In the genomic region with DNA sequence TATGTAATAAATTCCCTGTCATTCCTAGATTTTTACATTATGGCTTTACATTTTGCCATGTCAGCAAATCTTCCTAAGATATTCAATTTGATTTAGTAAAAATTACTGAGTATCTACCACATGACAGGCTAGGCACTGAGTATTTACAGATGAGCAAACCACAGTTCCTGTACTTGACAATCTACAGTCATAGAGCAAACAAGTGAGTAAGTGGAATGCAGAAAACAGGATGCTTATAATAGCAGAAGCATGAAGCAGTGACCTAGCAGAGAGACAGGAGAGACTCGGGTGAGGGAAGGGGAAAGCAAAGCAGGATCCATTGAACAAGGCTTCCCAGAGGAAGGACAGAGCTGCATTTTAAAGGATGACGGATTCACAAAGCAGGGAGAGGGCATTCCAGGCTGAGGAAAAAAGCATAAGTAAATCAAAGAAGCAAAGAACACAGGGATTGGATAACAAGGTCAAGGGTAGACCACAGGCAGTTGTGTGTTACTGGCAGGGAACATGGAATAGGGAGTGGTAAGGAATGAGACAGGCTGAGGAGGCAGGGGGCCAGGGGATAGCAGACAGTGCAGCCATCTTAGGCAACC, we compare ENCODE assay signal across 14 cellular contexts.
DNase-seq lines count a peak whose midpoint lies in the region; ATAC-seq, FAIRE-seq and TF ChIP-seq lines count a peak whose summit lies in the region.
"Had no signal": no experiment of that assay in that cellular context is flagged by ENCODE, and none has a peak within 500 bp of the region (broad histone marks: within the 10 kb centered on the region; RNA-seq: fewer than 3 reads in every experiment).

No MANE protein-coding gene starts in this region.

- H3K27ac ChIP-seq in ACC112 (ENCODE audit: low read depth, low read length) (peak overlapping the region; percentile 56), HepG2 (ENCODE audit: extremely low read length, insufficient read depth, low read length) (no peak overlapping the region)
- H3K27ac ChIP-seq: colonic mucosa had no signal

- no peaks in the 10 kb centered on the region for H4K20me1 ChIP-seq in HepG2 (ENCODE audit: insufficient read depth, low read length)

- H3K36me3 ChIP-seq in ACC112 (ENCODE audit: insufficient read depth, low read length) (no peaks in the 10 kb centered on the region), HepG2 (replicated peaks in 1 of 2; ENCODE audit: control insufficient read depth in 1 of 2, insufficient read depth in 2 of 2, low read length in 2 of 2) (no peaks in the 10 kb centered on the region)
- H3K36me3 ChIP-seq: colonic mucosa had no signal

- H2AFZ ChIP-seq in ACC112 (ENCODE audit: low read length, unreplicated experiment) (peak overlapping the region; percentile 90), HepG2 (ENCODE audit: low read length) (no peak overlapping the region)

- BruUV-seq in HepG2 (replicated peaks; lab: Mats Ljungman, UMichigan): no TSS peak

- CTCF ChIA-PET in HepG2 (lab: Yijun Ruan, JAX; ENCODE audit: low intra/inter-chr PET ratio, low total read pairs): no interaction called here

- TF ChIP-seq POLR2A in HepG2 (IDR thresholded peaks at IDR 0.05; ENCODE audit: insufficient read depth in 1 of 2, low read depth in 2 of 2, low read length in 2 of 2): no peak

- TF ChIP-seq RAD21 in HepG2 (CRISPR knock-in tag; IDR thresholded peaks at IDR 0.05): no peak

- H3K27me3 ChIP-seq in ACC112 (ENCODE audit: insufficient read depth, low read length) (peaks cover 13% of the 10 kb centered on the region), HepG2 (ENCODE audit: control insufficient read depth in 1 of 2, insufficient read depth in 2 of 2, low read length in 2 of 2) (no peaks in the 10 kb centered on the region)
- H3K27me3 ChIP-seq: colonic mucosa had no signal

- H3K79me2 ChIP-seq in ACC112 (ENCODE audit: control insufficient read depth, insufficient read depth, low read length, unreplicated experiment) (no peaks in the 10 kb centered on the region), HepG2 (ENCODE audit: insufficient read depth, low read length) (no peaks in the 10 kb centered on the region)

- DNase-seq in M059J (ENCODE audit: low read depth): peak; percentile 41
- DNase-seq in choroid plexus epithelial cell (ENCODE audit: low read depth): peak; percentile 94
- peak; percentile 64 for DNase-seq in HepG2 (ENCODE audit: low spot score)
- no peak for DNase-seq in C1 segment of cervical spinal cord (lab: John Stamatoyannopoulos, UW)
- no peak for DNase-seq in activated effector memory CD4-positive, alpha-beta T cell treated with Interleukin-2 at 50 U/mL for 16 hours
- DNase-seq: activated B cell treated with CpG ODN at 0.5 μM for 24 hours, activated gamma-delta T cell, colonic mucosa, GF-D8, NCI-H2081 treated with DMSO at 0.1 percent for 48 hours had no signal

- POLR2A ChIA-PET in HepG2 (lab: Yijun Ruan, JAX): no interaction called here

- TF ChIP-seq EP300 in HepG2 (IDR thresholded peaks at IDR 0.05; ENCODE audit: low read depth in 2 of 2, low read length in 2 of 2) (no peak), HepG2 (CRISPR knock-in tag; IDR thresholded peaks at IDR 0.05; ENCODE audit: borderline replicate concordance) (no peak)

- H3K4me1 ChIP-seq in ACC112 (ENCODE audit: control insufficient read depth, insufficient read depth, low read length, unreplicated experiment): peaks cover 15% of the 10 kb centered on the region
- H3K4me1 ChIP-seq in HepG2 (ENCODE audit: insufficient read depth, low read length): peaks cover 13% of the 10 kb centered on the region; the same call in 1 of the 2 replicates
- H3K4me1 ChIP-seq: colonic mucosa had no signal

- ATAC-seq in HepG2 (peak; percentile 92), HG02938 (IDR thresholded peaks at IDR 0.05; ENCODE audit: unreplicated experiment) (no peak), HG02981 (IDR thresholded peaks at IDR 0.05; ENCODE audit: unreplicated experiment) (no peak)
- ATAC-seq: stimulated activated memory B cell treated with anti-CD40 and anti-IgM and Interleukin-4, amounts not matched to agents 10 μg/mL and 1 μg/mL and 100 μg/mL, for 72 hours had no signal

- 1% methylated on average over 2 of the region's 2 CpGs for WGBS in HepG2 (ENCODE audit: low lambda C conversion rate)

- H3K4me2 ChIP-seq in HepG2 (ENCODE audit: low read depth, low read length): no peak overlapping the region

- intact Hi-C loops in HepG2 (cut with micrococcal nuclease; ENCODE audit: unreplicated experiment): no loop called here

- FAIRE-seq in HepG2 (lab: Jason Lieb, UNC): no peak

- H3K4me3 ChIP-seq in ACC112 (ENCODE audit: low read depth, low read length) (no peak overlapping the region), choroid plexus epithelial cell (ENCODE audit: low read depth, low read length) (no peak overlapping the region), HepG2 (replicated peaks in 1 of 3; ENCODE audit: insufficient read depth in 1 of 3, low read depth in 2 of 3, low read length in 3 of 3) (no peak overlapping the region)
- H3K4me3 ChIP-seq: colonic mucosa had no signal

- TF ChIP-seq CTCF in choroid plexus epithelial cell (conservative IDR thresholded peaks at IDR 0.05; ENCODE audit: low read depth, low read length) (no peak), HepG2 (CRISPR knock-in tag; IDR thresholded peaks at IDR 0.05) (no peak)

- H3K9me3 ChIP-seq in HepG2 (ENCODE audit: low read length): no peaks in the 10 kb centered on the region
- H3K9me3 ChIP-seq: colonic mucosa had no signal

- in situ Hi-C loops in HepG2 (cut with HindIII; ENCODE audit: extremely low pct_ligation_motif_present, low pct_unique_long_range_greater_than_20kb): no loop called here

- no peak overlapping the region for H3K9ac ChIP-seq in HepG2 (ENCODE audit: insufficient read depth, low read depth, low read length)

TF ChIP-seq in HepG2, 621 proteins besides CTCF, POLR2A, EP300 and RAD21 (continues in another document):
- 0 out of 2 replicates have a peak, but pooled peaks have one; percentile 17 for TF ChIP-seq ARID3A (IDR thresholded peaks at IDR 0.05; ENCODE audit: low read depth, low read length)
- TF ChIP-seq SOX13 (IDR thresholded peaks at IDR 0.05): no peak
- peak in 1 of 2 experiments; percentile 22; a peak in 1 of 4 replicates for TF ChIP-seq SOX13 (CRISPR knock-in tag; conservative IDR thresholded peaks at IDR 0.05 in 1 of 2, IDR thresholded peaks at IDR 0.05 in 1 of 2)
- peak; percentile 54 for TF ChIP-seq FOXA3 (CRISPR knock-in tag; IDR thresholded peaks at IDR 0.05)
- no peak for TF ChIP-seq FOXM1 (CRISPR knock-in tag; IDR thresholded peaks at IDR 0.05)
- TF ChIP-seq, protein P1, sequence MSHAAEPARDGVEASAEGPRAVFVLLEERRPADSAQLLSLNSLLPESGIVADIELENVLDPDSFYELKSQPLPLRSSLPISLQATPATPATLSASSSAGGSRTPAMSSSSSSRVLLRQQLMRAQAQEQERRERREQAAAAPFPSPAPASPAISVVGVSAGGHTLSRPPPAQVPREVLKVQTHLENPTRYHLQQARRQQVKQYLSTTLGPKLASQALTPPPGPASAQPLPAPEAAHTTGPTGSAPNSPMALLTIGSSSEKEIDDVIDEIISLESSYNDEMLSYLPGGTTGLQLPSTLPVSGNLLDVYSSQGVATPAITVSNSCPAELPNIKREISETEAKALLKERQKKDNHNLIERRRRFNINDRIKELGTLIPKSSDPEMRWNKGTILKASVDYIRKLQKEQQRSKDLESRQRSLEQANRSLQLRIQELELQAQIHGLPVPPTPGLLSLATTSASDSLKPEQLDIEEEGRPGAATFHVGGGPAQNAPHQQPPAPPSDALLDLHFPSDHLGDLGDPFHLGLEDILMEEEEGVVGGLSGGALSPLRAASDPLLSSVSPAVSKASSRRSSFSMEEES (CRISPR knock-in tag; IDR thresholded peaks at IDR 0.05): peak; percentile 53; the same call in 1 of the 2 replicates
- TF ChIP-seq SAP130 (CRISPR knock-in tag; IDR thresholded peaks at IDR 0.05; ENCODE audit: low read depth): 0 out of 2 replicates have a peak, but pooled peaks have one; percentile 22
- TF ChIP-seq ETV5 (CRISPR knock-in tag; IDR thresholded peaks at IDR 0.05; ENCODE audit: borderline replicate concordance): peak; percentile 25; the same call in 1 of the 2 replicates
- TF ChIP-seq, protein P2, sequence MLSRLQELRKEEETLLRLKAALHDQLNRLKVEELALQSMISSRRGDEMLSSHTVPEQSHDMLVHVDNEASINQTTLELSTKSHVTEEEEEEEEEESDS (CRISPR knock-in tag; IDR thresholded peaks at IDR 0.05; ENCODE audit: borderline replicate concordance): no peak
- no peak for TF ChIP-seq ZFP36L2 (CRISPR knock-in tag; IDR thresholded peaks at IDR 0.05)
- no peak for TF ChIP-seq ZFP91 (CRISPR knock-in tag; IDR thresholded peaks at IDR 0.05; ENCODE audit: borderline replicate concordance)
- no peak for TF ChIP-seq SRSF9 (IDR thresholded peaks at IDR 0.05; ENCODE audit: borderline replicate concordance, insufficient read depth, low read depth, low read length, poor library complexity, severe bottlenecking)
- peak; percentile 100 for TF ChIP-seq MAFF (IDR thresholded peaks at IDR 0.05; ENCODE audit: low read depth, low read length)
- no peak for TF ChIP-seq FOXA1 (IDR thresholded peaks at IDR 0.05)
- TF ChIP-seq FOXA1 (CRISPR knock-in tag; IDR thresholded peaks at IDR 0.05): 0 out of 2 replicates have a peak, but pooled peaks have one; percentile 30

Comparison
In these comparisons a context has a peak if more than half of its experiments do, and no peak if none do; other contexts are left out.
1. DNase-seq: peak in M059J (single experiment), choroid plexus epithelial cell (single experiment) and HepG2 (single experiment); none in C1 segment of cervical spinal cord (0 of 14) and activated effector memory CD4-positive, alpha-beta T cell treated with Interleukin-2 at 50 U/mL for 16 hours (single experiment).